32 cellular contexts compared by ENCODE assay signal in genomic region chr13:112826565-112826964, GRCh38.
"Had no signal": no experiment of that assay in that cellular context is flagged by ENCODE, and none has a peak within 500 bp of the region (broad histone marks: within the 10 kb centered on the region; RNA-seq: fewer than 3 reads in every experiment).

No MANE protein-coding gene starts in this region.

- ATAC-seq: activated CD4-positive, CD25-positive, alpha-beta regulatory T cell treated with anti-CD3 and anti-CD28 coated beads, Interleukin-2, amount 50 U/mL, for 24 hours; activated CD8-positive, alpha-beta T cell treated with anti-CD3 and anti-CD28 coated beads for 36 hours; activated naive CD8-positive, alpha-beta T cell treated with anti-CD3 and anti-CD28 coated beads, Interleukin-2, amount 50 U/mL, for 24 hours; activated T-cell treated with anti-CD3 and anti-CD28 coated beads, Interleukin-2, amount 50 U/mL, for 4 hours; activated T-helper 17 cell treated with anti-CD3 and anti-CD28 coated beads, Interleukin-2, amount 50 U/mL, for 72 hours; body of pancreas; gastroesophageal sphincter; T-helper 17 cell had no signal

- H3K4me1 ChIP-seq: adrenal gland, body of pancreas, colonic mucosa, esophagus squamous epithelium, gastroesophageal sphincter had no signal

- H3K27ac Mint-ChIP-seq: activated B cell treated with CpG ODN at 0.5 μM for 24 hours; activated CD8-positive, alpha-beta T cell treated with anti-CD3 and anti-CD28 coated beads for 36 hours; activated naive CD8-positive, alpha-beta T cell treated with anti-CD3 and anti-CD28 coated beads for 36 hours; activated naive CD8-positive, alpha-beta T cell treated with anti-CD3 and anti-CD28 coated beads, Interleukin-2, amount 50 U/mL, for 24 hours; activated T-helper 17 cell treated with anti-CD3 and anti-CD28 coated beads, Interleukin-2, amount 50 U/mL, for 72 hours; T-helper 17 cell; T-helper 2 cell treated with Interferon-gamma antibody and Interleukin-4, amounts not matched to agents 5 μg/mL and 100 μg/mL, for 36 hours had no signal

- H3K9me3 ChIP-seq: adrenal gland, body of pancreas, colonic mucosa, esophagus squamous epithelium, gastroesophageal sphincter had no signal

- H3K9me3 Mint-ChIP-seq: activated B cell treated with CpG ODN at 0.5 μM for 24 hours; activated CD8-positive, alpha-beta T cell treated with anti-CD3 and anti-CD28 coated beads for 36 hours; activated naive CD8-positive, alpha-beta T cell treated with anti-CD3 and anti-CD28 coated beads for 36 hours; activated naive CD8-positive, alpha-beta T cell treated with anti-CD3 and anti-CD28 coated beads, Interleukin-2, amount 50 U/mL, for 24 hours; activated T-cell treated with anti-CD3 and anti-CD28 coated beads, Interleukin-2, amount 50 U/mL, for 4 hours; activated T-helper 17 cell treated with anti-CD3 and anti-CD28 coated beads, Interleukin-2, amount 50 U/mL, for 72 hours; T-helper 2 cell treated with Interferon-gamma antibody and Interleukin-4, amounts not matched to agents 5 μg/mL and 100 μg/mL, for 36 hours had no signal

- H3K27ac ChIP-seq: adrenal gland, body of pancreas, cardiac muscle cell, colonic mucosa, epithelial cell of prostate, esophagus squamous epithelium, gastroesophageal sphincter, WERI-Rb-1 had no signal

- H3K4me3 Mint-ChIP-seq: activated B cell treated with CpG ODN at 0.5 μM for 24 hours; activated CD8-positive, alpha-beta T cell treated with anti-CD3 and anti-CD28 coated beads for 36 hours; activated naive CD8-positive, alpha-beta T cell treated with anti-CD3 and anti-CD28 coated beads for 36 hours; activated naive CD8-positive, alpha-beta T cell treated with anti-CD3 and anti-CD28 coated beads, Interleukin-2, amount 50 U/mL, for 24 hours; activated T-cell treated with anti-CD3 and anti-CD28 coated beads, Interleukin-2, amount 50 U/mL, for 4 hours; activated T-helper 17 cell treated with anti-CD3 and anti-CD28 coated beads, Interleukin-2, amount 50 U/mL, for 72 hours; T-helper 17 cell; T-helper 2 cell treated with Interferon-gamma antibody and Interleukin-4, amounts not matched to agents 5 μg/mL and 100 μg/mL, for 36 hours had no signal

- H3K4me1 Mint-ChIP-seq: activated B cell treated with CpG ODN at 0.5 μM for 24 hours; activated naive CD8-positive, alpha-beta T cell treated with anti-CD3 and anti-CD28 coated beads for 36 hours; activated naive CD8-positive, alpha-beta T cell treated with anti-CD3 and anti-CD28 coated beads, Interleukin-2, amount 50 U/mL, for 24 hours; T-helper 17 cell had no signal

- H3K27me3 ChIP-seq: adrenal gland, body of pancreas, cardiac muscle cell, colonic mucosa, esophagus squamous epithelium, gastroesophageal sphincter had no signal

- H3K36me3 ChIP-seq: colonic mucosa had no signal

- DNase-seq: activated B cell treated with CpG ODN at 0.5 μM for 24 hours; activated CD4-positive, alpha-beta T cell treated with anti-CD3 and anti-CD28 coated beads for 48 hours; activated CD4-positive, alpha-beta T cell treated with anti-CD3 and anti-CD28 coated beads, Interleukin-2, amount 50 U/mL, for 1 hour; activated CD4-positive, alpha-beta T cell treated with anti-CD3 and anti-CD28 coated beads, Interleukin-2, amount 50 U/mL, for 48 hours; activated CD8-positive, alpha-beta memory T cell treated with anti-CD3 and anti-CD28 coated beads for 24 hours; activated CD8-positive, alpha-beta T cell treated with anti-CD3 and anti-CD28 coated beads for 36 hours; activated effector memory CD4-positive, alpha-beta T cell treated with Interleukin-2 at 50 U/mL for 16 hours; activated gamma-delta T cell treated with Interleukin-2 at 50 U/mL for 16 hours; activated naive CD4-positive, alpha-beta T cell treated with anti-CD3 and anti-CD28 coated beads, Interleukin-2, amount 50 U/mL, for 16 hours; activated naive CD4-positive, alpha-beta T cell treated with Interleukin-2 at 50 U/mL for 16 hours; activated naive CD8-positive, alpha-beta T cell treated with anti-CD3 and anti-CD28 coated beads for 36 hours; activated naive CD8-positive, alpha-beta T cell treated with anti-CD3 and anti-CD28 coated beads, Interleukin-2, amount 50 U/mL, for 24 hours; activated T-cell treated with anti-CD3 and anti-CD28 coated beads, Interleukin-2, amount 50 U/mL, for 4 hours; adrenal gland; amygdala; body of pancreas; central memory CD4-positive, alpha-beta T cell; cerebellar nuclear complex; colonic mucosa; effector CD8-positive, alpha-beta T cell; esophagus squamous epithelium; foreskin melanocyte; T-helper 1 cell; T-helper 17 cell; T1000; WERI-Rb-1 had no signal

- H3K27me3 Mint-ChIP-seq: activated B cell treated with CpG ODN at 0.5 μM for 24 hours; activated CD8-positive, alpha-beta T cell treated with anti-CD3 and anti-CD28 coated beads for 36 hours; activated naive CD8-positive, alpha-beta T cell treated with anti-CD3 and anti-CD28 coated beads for 36 hours; activated naive CD8-positive, alpha-beta T cell treated with anti-CD3 and anti-CD28 coated beads, Interleukin-2, amount 50 U/mL, for 24 hours; activated T-helper 17 cell treated with anti-CD3 and anti-CD28 coated beads, Interleukin-2, amount 50 U/mL, for 72 hours; T-helper 17 cell had no signal

- H3K4me3 ChIP-seq: adrenal gland, body of pancreas, cardiac muscle cell, colonic mucosa, esophagus squamous epithelium, gastroesophageal sphincter had no signal
